Comparison of ENCODE assay signal across 9 cellular contexts in the genomic region with DNA sequence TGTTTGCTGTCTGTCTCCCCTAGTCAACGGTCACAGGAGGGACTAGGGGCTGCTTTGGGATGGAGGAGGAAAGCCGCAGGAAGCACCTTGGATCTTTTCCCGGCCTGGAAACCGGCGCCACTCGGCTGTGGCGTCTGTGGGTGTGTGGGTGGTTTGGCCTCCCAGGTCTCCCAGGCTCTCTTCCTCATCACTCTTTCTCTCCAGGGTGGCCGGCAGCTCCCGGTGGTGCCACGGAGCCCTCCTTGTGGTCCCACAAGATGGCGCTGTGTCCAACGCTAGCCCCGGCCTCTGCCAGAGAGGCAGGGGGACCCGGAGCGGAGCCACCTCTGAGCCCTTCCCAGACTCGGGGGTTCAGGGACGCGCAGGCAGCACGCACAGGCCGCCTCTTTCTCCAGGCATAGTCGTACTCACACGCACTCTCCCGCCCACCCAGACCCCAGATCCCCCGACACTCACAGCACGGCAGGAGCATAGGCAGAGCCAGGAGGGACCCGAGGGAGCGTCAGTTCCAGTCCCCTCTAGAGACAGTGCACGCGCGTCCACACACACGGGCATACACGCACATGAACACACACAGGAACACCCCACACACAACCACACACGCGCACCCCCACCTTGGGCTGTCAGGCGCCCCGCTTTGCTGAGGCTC. TPM values are rescaled to one million over a fixed set of nuclear protein-coding genes. Genes with fewer than 3 reads are reported as not detected.
A peak's percentile ranks its signal among the peaks of the same experiment; 100 is the strongest.
DNase-seq lines count a peak whose midpoint lies in the region; ATAC-seq and TF ChIP-seq lines count a peak whose summit lies in the region.
"Had no signal": no experiment of that assay in that cellular context is flagged by ENCODE, and none has a peak within 500 bp of the region (broad histone marks: within the 10 kb centered on the region; RNA-seq: fewer than 3 reads in every experiment).

No MANE protein-coding gene starts in this region.

- peak overlapping the region; percentile 55 for H3K4me3 Mint-ChIP-seq in Caco-2 (ENCODE audit: unreplicated experiment)

- H3K9me3 ChIP-seq in Caco-2 (no peaks in the 10 kb centered on the region), HUES6 (ENCODE audit: control insufficient read depth, insufficient read depth, low read depth, low read length) (no peaks in the 10 kb centered on the region), RWPE2 (ENCODE audit: severe bottlenecking) (no peaks in the 10 kb centered on the region), subcutaneous abdominal adipose tissue (ENCODE audit: control insufficient read depth in 5 of 5, low read length in 5 of 5) (no peaks in the 10 kb centered on the region)

- H3K4me1 Mint-ChIP-seq in Caco-2 (ENCODE audit: low read depth, unreplicated experiment), result no peaks in the 10 kb centered on the region

- TF ChIP-seq CTCF in Caco-2 (IDR thresholded peaks at IDR 0.05; ENCODE audit: insufficient read depth in 1 of 2, low read depth in 1 of 2, low read length in 1 of 2, severe bottlenecking in 1 of 2, unreplicated experiment in 1 of 2) (peak; percentile 33 to 56), RWPE2 (IDR thresholded peaks at IDR 0.05; ENCODE audit: poor library complexity, severe bottlenecking) (peak; percentile 66)

- H3K27ac ChIP-seq in HUES6 (ENCODE audit: low read depth, low read length), result no peak overlapping the region
- no peak overlapping the region for H3K27ac ChIP-seq in RWPE2 (ENCODE audit: poor library complexity, severe bottlenecking)
- no peak overlapping the region for H3K27ac ChIP-seq in subcutaneous abdominal adipose tissue (ENCODE audit: low read depth, low read length)

- ATAC-seq in RWPE2 (ENCODE audit: low read depth) (peak; percentile 69), GM18909 (IDR thresholded peaks at IDR 0.05; ENCODE audit: poor library complexity, unreplicated experiment) (no peak)

- POLR2A ChIA-PET in Caco-2 (lab: Charles Lee), result no interaction called here

- no TSS peak for BruUV-seq in Caco-2 (replicated peaks; lab: Mats Ljungman, UMichigan)

- H3K27ac Mint-ChIP-seq in Caco-2 (ENCODE audit: unreplicated experiment), result no peak overlapping the region

- DNase-seq in Caco-2 (peak; percentile 63 to 77), RWPE2 (ENCODE audit: low spot score) (no peak), foreskin melanocyte (peak; percentile 42), nucleus accumbens (lab: John Stamatoyannopoulos, UW) (peak in 54 of 56 donors; percentile 5 to 86 (median 57))
- DNase-seq in activated effector memory CD4-positive, alpha-beta T cell treated with anti-CD3 and anti-CD28 coated beads, Interleukin-2, amount 50 U/mL, for 16 hours, result peak; percentile 83

- CTCF ChIA-PET in Caco-2 (lab: Charles Lee), result interaction anchor here (0.6 to 0.9 kb wide), 3 partner anchors 13 to 368 kb away, joined by 4 to 8 read pairs (median 4); a partner anchor contains a TSS

- no peaks in the 10 kb centered on the region for H3K27me3 Mint-ChIP-seq in Caco-2 (ENCODE audit: insufficient read depth, unreplicated experiment)

- peaks cover 4% of the 10 kb centered on the region; the same call in 1 of the 2 replicates for H3K4me1 ChIP-seq in Caco-2
- peaks cover 31% of the 10 kb centered on the region for H3K4me1 ChIP-seq in HUES6 (ENCODE audit: control insufficient read depth, insufficient read depth, low read length)
- H3K4me1 ChIP-seq in RWPE2 (ENCODE audit: insufficient read depth, poor library complexity, severe bottlenecking), result no peaks in the 10 kb centered on the region
- H3K4me1 ChIP-seq in subcutaneous abdominal adipose tissue (ENCODE audit: control insufficient read depth in 5 of 5, insufficient read depth in 5 of 5, low read length in 5 of 5), result peaks cover 2 to 11% (median 9%) of the 10 kb centered on the region in 5 donors

- H3K36me3 ChIP-seq in Caco-2 (ENCODE audit: control insufficient read depth, insufficient read depth, low read length) (no peaks in the 10 kb centered on the region), HUES6 (ENCODE audit: control insufficient read depth, insufficient read depth, low read length) (no peaks in the 10 kb centered on the region), RWPE2 (ENCODE audit: low read depth) (no peaks in the 10 kb centered on the region), subcutaneous abdominal adipose tissue (ENCODE audit: control insufficient read depth in 5 of 5, insufficient read depth in 5 of 5, low read length in 5 of 5) (no peaks in the 10 kb centered on the region)

- peak overlapping the region; percentile 2 for H3K9ac ChIP-seq in HUES6 (ENCODE audit: low read length)
- H3K9ac ChIP-seq in subcutaneous abdominal adipose tissue (ENCODE audit: low read length in 5 of 5), result peak overlapping the region in 2 of 5 donors; percentile 15 to 56

- H3K9me3 Mint-ChIP-seq in Caco-2 (ENCODE audit: unreplicated experiment), result no peaks in the 10 kb centered on the region

- no peaks in the 10 kb centered on the region for H3K27me3 ChIP-seq in Caco-2 (replicated peaks; ENCODE audit: control insufficient read depth, insufficient read depth, low read length)
- H3K27me3 ChIP-seq in HUES6 (ENCODE audit: control insufficient read depth, insufficient read depth, low read length), result peaks cover 15% of the 10 kb centered on the region
- H3K27me3 ChIP-seq in RWPE2 (ENCODE audit: insufficient read depth, poor library complexity, severe bottlenecking), result no peaks in the 10 kb centered on the region
- H3K27me3 ChIP-seq in subcutaneous abdominal adipose tissue (ENCODE audit: control insufficient read depth in 5 of 5, insufficient read depth in 4 of 5, low read length in 5 of 5), result peaks cover 0 to 21% (median 7%) of the 10 kb centered on the region in 5 donors

- H3K4me3 ChIP-seq in Caco-2 (ENCODE audit: low read depth, low read length), result no peak overlapping the region
- H3K4me3 ChIP-seq in HUES6 (ENCODE audit: low read depth, low read length), result peak overlapping the region; percentile 58
- H3K4me3 ChIP-seq in RWPE2 (ENCODE audit: severe bottlenecking), result no peak overlapping the region
- H3K4me3 ChIP-seq in subcutaneous abdominal adipose tissue (ENCODE audit: low read depth in 1 of 5, low read length in 5 of 5), result peak overlapping the region in 4 of 5 donors; percentile 35 to 51 (median 44)

- no peaks in the 10 kb centered on the region for H3K36me3 Mint-ChIP-seq in Caco-2 (ENCODE audit: insufficient read depth, unreplicated experiment)

- intact Hi-C loops in Caco-2 (cut with micrococcal nuclease; ENCODE audit: unreplicated experiment), result loop anchor here (5.0 to 10.0 kb wide), 2 partner anchors 91 to 283 kb away; a partner anchor contains a TSS

RNA-seq across cellular contexts. Expression of a gene that starts 31.2 kb away (rescaled TPM):
- not detected in 2 replicates for total RNA-seq in Caco-2 (2022)
- total RNA-seq: activated CD8-positive, alpha-beta memory T cell treated with anti-CD3 and anti-CD28 coated beads for 36 hours had no signal

Comparison
In these comparisons a context has a peak if more than half of its experiments do, and no peak if none do; other contexts are left out.
1. H3K4me3 ChIP-seq: peak in HUES6 (single experiment) and subcutaneous abdominal adipose tissue (4 of 5); none in Caco-2 (single experiment) and RWPE2 (single experiment).